In genomic region chr5:74199436-74200210, GRCh38 we compare ENCODE assay signal across 14 cellular contexts.
DNase-seq lines count a peak whose midpoint lies in the region; ATAC-seq and TF ChIP-seq lines count a peak whose summit lies in the region.
"Had no signal": no experiment of that assay in that cellular context is flagged by ENCODE, and none has a peak within 500 bp of the region (broad histone marks: within the 10 kb centered on the region; RNA-seq: fewer than 3 reads in every experiment).

No MANE protein-coding gene starts in this region.

- no peaks in the 10 kb centered on the region for H3K36me3 ChIP-seq in KOPT-K1 (ENCODE audit: insufficient read depth, low read length)
- H3K36me3 ChIP-seq: heart right ventricle had no signal

- H3K9me3 ChIP-seq in KOPT-K1 (ENCODE audit: insufficient read depth, low read length, poor library complexity, severe bottlenecking): no peaks in the 10 kb centered on the region
- H3K9me3 ChIP-seq: heart right ventricle had no signal

- H3K27ac Mint-ChIP-seq in chondrocyte (ENCODE audit: unreplicated experiment): peak overlapping the region; percentile 56
- H3K27ac Mint-ChIP-seq in nephron: peak overlapping the region in 2 of 3 experiments; percentile 26 to 63
- H3K27ac Mint-ChIP-seq: activated naive CD8-positive, alpha-beta T cell treated with anti-CD3 and anti-CD28 coated beads for 36 hours; activated T-cell treated with anti-CD3 and anti-CD28 coated beads, Interleukin-2, amount 50 U/mL, for 24 hours; CD4-positive, alpha-beta memory T cell had no signal

- DNase-seq in ELF-1 (ENCODE audit: low read depth, low spot score) (peak; percentile 70), chondrocyte (ENCODE audit: low spot score) (no peak), NCI-H1930 (lab: John Stamatoyannopoulos, UW) (no peak)
- DNase-seq: activated CD4-positive, alpha-beta T cell treated with anti-CD3 and anti-CD28 coated beads, Interleukin-2, amount 50 U/mL, for 1 hour; activated naive CD8-positive, alpha-beta T cell treated with anti-CD3 and anti-CD28 coated beads for 36 hours; activated T-cell treated with anti-CD3 and anti-CD28 coated beads, Interleukin-2, amount 50 U/mL, for 24 hours; CD4-positive, alpha-beta memory T cell; heart right ventricle; SIG-M5 had no signal

- H3K27me3 Mint-ChIP-seq in chondrocyte (ENCODE audit: low read depth): no peaks in the 10 kb centered on the region
- no peaks in the 10 kb centered on the region for H3K27me3 Mint-ChIP-seq in nephron (ENCODE audit: low read depth)
- H3K27me3 Mint-ChIP-seq: activated naive CD8-positive, alpha-beta T cell treated with anti-CD3 and anti-CD28 coated beads for 36 hours had no signal

- no peak for ATAC-seq in HG03175 (IDR thresholded peaks at IDR 0.05; ENCODE audit: unreplicated experiment)
- ATAC-seq in GM19328 (IDR thresholded peaks at IDR 0.05; ENCODE audit: unreplicated experiment): no peak

- no peaks in the 10 kb centered on the region for H3K36me3 Mint-ChIP-seq in chondrocyte (ENCODE audit: low read depth)
- H3K36me3 Mint-ChIP-seq in nephron (ENCODE audit: low read depth): no peaks in the 10 kb centered on the region
- H3K36me3 Mint-ChIP-seq: activated naive CD8-positive, alpha-beta T cell treated with anti-CD3 and anti-CD28 coated beads for 36 hours; CD4-positive, alpha-beta memory T cell had no signal

- H3K4me1 Mint-ChIP-seq in chondrocyte (ENCODE audit: low read depth): peaks cover 29% of the 10 kb centered on the region
- H3K4me1 Mint-ChIP-seq in nephron: peaks cover 20% of the 10 kb centered on the region
- H3K4me1 Mint-ChIP-seq: activated naive CD8-positive, alpha-beta T cell treated with anti-CD3 and anti-CD28 coated beads for 36 hours; CD4-positive, alpha-beta memory T cell; central memory CD8-positive, alpha-beta T cell had no signal

- peak overlapping the region; percentile 31 for H3K27ac ChIP-seq in KOPT-K1 (ENCODE audit: low read depth, low read length, poor library complexity, severe bottlenecking)

- H3K9me3 Mint-ChIP-seq in chondrocyte (ENCODE audit: low read depth) (no peaks in the 10 kb centered on the region), nephron (no peaks in the 10 kb centered on the region)
- H3K9me3 Mint-ChIP-seq: activated naive CD8-positive, alpha-beta T cell treated with anti-CD3 and anti-CD28 coated beads for 36 hours; activated T-cell treated with anti-CD3 and anti-CD28 coated beads, Interleukin-2, amount 50 U/mL, for 24 hours; CD4-positive, alpha-beta memory T cell; central memory CD8-positive, alpha-beta T cell had no signal

- TF ChIP-seq CTCF in chondrocyte (IDR thresholded peaks at IDR 0.05) (no peak), nephron (IDR thresholded peaks at IDR 0.05; ENCODE audit: unreplicated experiment in 3 of 3) (no peak)

- H3K4me3 Mint-ChIP-seq in chondrocyte (ENCODE audit: unreplicated experiment): no peak overlapping the region
- H3K4me3 Mint-ChIP-seq in nephron: no peak overlapping the region
- H3K4me3 Mint-ChIP-seq: activated naive CD8-positive, alpha-beta T cell treated with anti-CD3 and anti-CD28 coated beads for 36 hours; activated T-cell treated with anti-CD3 and anti-CD28 coated beads, Interleukin-2, amount 50 U/mL, for 24 hours; CD4-positive, alpha-beta memory T cell; central memory CD8-positive, alpha-beta T cell had no signal
